In genomic region chr1:205921559-205921887, GRCh38 we compare ENCODE assay signal across 21 cellular contexts. TPM values are rescaled to one million over a fixed set of nuclear protein-coding genes. Genes with fewer than 3 reads are reported as not detected.
"Had no signal": no experiment of that assay in that cellular context is flagged by ENCODE, and none has a peak within 500 bp of the region (broad histone marks: within the 10 kb centered on the region; RNA-seq: fewer than 3 reads in every experiment).

No MANE protein-coding gene starts in this region.

- ATAC-seq: activated CD4-positive, alpha-beta T cell treated with anti-CD3 and anti-CD28 coated beads for 36 hours; activated CD8-positive, alpha-beta T cell treated with anti-CD3 and anti-CD28 coated beads for 36 hours; gastroesophageal sphincter; heart right ventricle; left colon; T-helper 17 cell had no signal

- H3K4me3 ChIP-seq: gastroesophageal sphincter, heart right ventricle, skin epidermis had no signal

- H3K4me1 ChIP-seq: gastroesophageal sphincter had no signal

- H3K9me3 ChIP-seq: gastroesophageal sphincter, heart right ventricle had no signal

- H3K36me3 ChIP-seq: brain microvascular endothelial cell, gastroesophageal sphincter, heart right ventricle had no signal

- H3K27ac ChIP-seq: brain microvascular endothelial cell, gastroesophageal sphincter, skin epidermis had no signal

- H3K27me3 ChIP-seq: brain microvascular endothelial cell, gastroesophageal sphincter, heart right ventricle had no signal

- DNase-seq: activated CD4-positive, alpha-beta T cell treated with anti-CD3 and anti-CD28 coated beads for 36 hours; activated CD8-positive, alpha-beta memory T cell treated with anti-CD3 and anti-CD28 coated beads, Interleukin-2, amount 50 U/mL, for 48 hours; activated CD8-positive, alpha-beta T cell treated with anti-CD3 and anti-CD28 coated beads for 36 hours; activated naive CD4-positive, alpha-beta T cell treated with Interleukin-2 at 50 U/mL for 16 hours; anterior cingulate cortex; brain microvascular endothelial cell; cerebellar nuclear complex; heart right ventricle; left colon; naive B cell; retina; stimulated activated CD4-positive, alpha-beta T cell treated with anti-CD3 and anti-CD28 coated beads, Interleukin-4, amount 100 ng/mL, for 24 hours; stimulated activated naive CD4-positive, alpha-beta T cell treated with Interleukin-2 at 50 U/mL for 16 hours; T-helper 17 cell had no signal

RNA-seq across cellular contexts. Expression of gene SLC26A9, which starts 21.7 kb away (rescaled TPM):
- total RNA-seq: activated CD4-positive, alpha-beta T cell treated with anti-CD3 and anti-CD28 coated beads for 36 hours; activated CD8-positive, alpha-beta T cell treated with anti-CD3 and anti-CD28 coated beads for 36 hours; activated T-helper 1 cell treated with anti-CD3 and anti-CD28 coated beads, Interleukin-12 subunit alpha, Interleukin-12 subunit beta, Interleukin-2, Interleukin-4 antibody, amounts not matched to agents 30 ng/mL and 10 ng/mL and 1 ng/mL, durations not matched to agents 14 hours and 24 hours and 36 hours; dermis microvascular lymphatic vessel endothelial cell; epithelial cell of proximal tubule; left colon; lung microvascular endothelial cell; mononuclear cell; T-helper 17 cell had no signal
